Comparison of ENCODE assay signal across 18 cellular contexts in genomic region chr1:184851822-184852746, GRCh38.
"Had no signal": no experiment of that assay in that cellular context is flagged by ENCODE, and none has a peak within 500 bp of the region (broad histone marks: within the 10 kb centered on the region; RNA-seq: fewer than 3 reads in every experiment).

No MANE protein-coding gene starts in this region.

- FAIRE-seq: endometrium, keratinocyte had no signal

- H3K4me1 ChIP-seq: parathyroid adenoma, prostate gland, thyroid gland, uterus had no signal

- H3K27ac ChIP-seq: gastrocnemius medialis, parathyroid adenoma, prostate gland, sigmoid colon, skin epidermis, suprapubic skin, thyroid gland, uterus had no signal

- ATAC-seq: esophagus mucosa; gastrocnemius medialis; stimulated activated naive CD8-positive, alpha-beta T cell treated with anti-CD3 and anti-CD28 coated beads, Interleukin-15, Interleukin-2, amounts not matched to agents 100 U/mL and 50 U/mL, for 24 hours had no signal

- H3K4me3 ChIP-seq: gastrocnemius medialis, prostate gland, sigmoid colon, skin epidermis, suprapubic skin, thyroid gland, uterus had no signal

- H3K27me3 ChIP-seq: gastrocnemius medialis, sigmoid colon, suprapubic skin, thyroid gland, uterus had no signal

- DNase-seq: effector memory CD4-positive, alpha-beta T cell; gastrocnemius medialis; immature natural killer cell; mesendoderm; naive B cell; retina; sigmoid colon; stimulated activated CD4-positive, alpha-beta T cell treated with anti-CD3 and anti-CD28 coated beads, Interleukin-12 subunit alpha, Interleukin-12 subunit beta, amount 100 ng/mL, for 4 hours; stimulated activated naive CD8-positive, alpha-beta T cell treated with anti-CD3 and anti-CD28 coated beads, Interleukin-15, Interleukin-2, amounts not matched to agents 100 U/mL and 50 U/mL, for 24 hours; thyroid gland; uterus had no signal

- H3K36me3 ChIP-seq: gastrocnemius medialis, prostate gland, suprapubic skin, thyroid gland, uterus had no signal

- H3K9me3 ChIP-seq: gastrocnemius medialis, prostate gland, sigmoid colon, suprapubic skin, thyroid gland, uterus had no signal
